In the genomic region with DNA sequence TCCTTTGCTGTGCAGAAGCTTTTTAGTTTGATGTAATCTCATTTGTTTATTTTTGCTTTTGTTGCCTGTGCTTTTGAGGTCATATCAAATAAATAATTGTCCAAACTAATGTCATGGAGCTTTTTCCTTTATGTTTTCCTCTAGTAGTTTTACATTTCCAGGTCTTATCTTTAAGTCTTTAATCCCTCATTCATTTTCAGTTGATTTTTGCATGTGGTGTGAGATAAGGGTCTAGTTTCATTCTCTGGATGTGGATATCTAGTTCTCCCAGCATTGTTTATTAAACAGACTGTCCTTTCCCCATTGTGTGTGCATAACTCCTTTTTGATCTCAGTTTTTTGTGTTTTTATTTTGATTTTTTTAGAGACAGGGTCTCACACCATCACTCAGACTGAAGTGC, we compare ENCODE assay signal across 1 cellular context.
TF ChIP-seq lines count a peak whose summit lies in the region.

No MANE protein-coding gene starts in this region.

TF ChIP-seq in K562, 482 proteins besides CTCF, POLR2A, EP300 and RAD21 (continued from another document and continues in another):
- TF ChIP-seq, protein P1, sequence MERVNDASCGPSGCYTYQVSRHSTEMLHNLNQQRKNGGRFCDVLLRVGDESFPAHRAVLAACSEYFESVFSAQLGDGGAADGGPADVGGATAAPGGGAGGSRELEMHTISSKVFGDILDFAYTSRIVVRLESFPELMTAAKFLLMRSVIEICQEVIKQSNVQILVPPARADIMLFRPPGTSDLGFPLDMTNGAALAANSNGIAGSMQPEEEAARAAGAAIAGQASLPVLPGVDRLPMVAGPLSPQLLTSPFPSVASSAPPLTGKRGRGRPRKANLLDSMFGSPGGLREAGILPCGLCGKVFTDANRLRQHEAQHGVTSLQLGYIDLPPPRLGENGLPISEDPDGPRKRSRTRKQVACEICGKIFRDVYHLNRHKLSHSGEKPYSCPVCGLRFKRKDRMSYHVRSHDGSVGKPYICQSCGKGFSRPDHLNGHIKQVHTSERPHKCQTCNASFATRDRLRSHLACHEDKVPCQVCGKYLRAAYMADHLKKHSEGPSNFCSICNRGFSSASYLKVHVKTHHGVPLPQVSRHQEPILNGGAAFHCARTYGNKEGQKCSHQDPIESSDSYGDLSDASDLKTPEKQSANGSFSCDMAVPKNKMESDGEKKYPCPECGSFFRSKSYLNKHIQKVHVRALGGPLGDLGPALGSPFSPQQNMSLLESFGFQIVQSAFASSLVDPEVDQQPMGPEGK (CRISPR knock-in tag; IDR thresholded peaks at IDR 0.05; ENCODE audit: borderline replicate concordance) = no peak
- TF ChIP-seq FOS (IDR thresholded peaks at IDR 0.05; ENCODE audit: extremely low read depth, insufficient read length) (no peak), RUNX1 (IDR thresholded peaks at IDR 0.05; ENCODE audit: low read depth) (no peak), KDM1A (IDR thresholded peaks at IDR 0.05) (no peak), MTA2 (IDR thresholded peaks at IDR 0.05; ENCODE audit: low read depth) (peak; percentile 47; the same call in 1 of the 2 replicates), HMG20B (CRISPR knock-in tag; IDR thresholded peaks at IDR 0.05) (no peak), CBFA2T3 (IDR thresholded peaks at IDR 0.05) (peak; percentile 68), MTF1 (CRISPR knock-in tag; IDR thresholded peaks at IDR 0.05; ENCODE audit: borderline replicate concordance) (no peak), SMARCE1 (IDR thresholded peaks at IDR 0.05) (peak; percentile 52; the same call in 1 of the 2 replicates), CCAR2 (IDR thresholded peaks at IDR 0.05; ENCODE audit: low read depth, low read length) (no peak), GTF2F1 (IDR thresholded peaks at IDR 0.05; ENCODE audit: low read depth, low read length) (no peak), ARHGAP35 (IDR thresholded peaks at IDR 0.05; ENCODE audit: partially characterized antibody) (no peak), RCOR1 (IDR thresholded peaks at IDR 0.05; ENCODE audit: borderline replicate concordance in 1 of 2, low read depth in 2 of 2, low read length in 2 of 2) (no peak), NELFE (IDR thresholded peaks at IDR 0.05; ENCODE audit: insufficient read depth, insufficient read length) (no peak), TCF3 (CRISPR knock-in tag; IDR thresholded peaks at IDR 0.05) (peak; percentile 34), ZBTB1 (CRISPR knock-in tag; IDR thresholded peaks at IDR 0.05; ENCODE audit: borderline replicate concordance, low read depth) (no peak), NCOR1 (IDR thresholded peaks at IDR 0.05) (peak; percentile 34; the same call in 1 of the 2 replicates), FOXP1 (CRISPR knock-in tag; IDR thresholded peaks at IDR 0.05) (no peak), GTF2A2 (tag; IDR thresholded peaks at IDR 0.05) (no peak), CAMTA2 (CRISPR knock-in tag; conservative IDR thresholded peaks at IDR 0.05) (no peak), SMARCA4 (IDR thresholded peaks at IDR 0.05) (peak; percentile 67), SNIP1 (IDR thresholded peaks at IDR 0.05; ENCODE audit: low read depth) (no peak), ILF3 (IDR thresholded peaks at IDR 0.05; ENCODE audit: borderline replicate concordance) (no peak), ZNF77 (CRISPR knock-in tag; IDR thresholded peaks at IDR 0.05) (no peak), GATAD2B (IDR thresholded peaks at IDR 0.05; ENCODE audit: borderline replicate concordance) (no peak), SPI1 (IDR thresholded peaks at IDR 0.05; ENCODE audit: borderline replicate concordance, low read depth, low read length) (no peak), NCOA6 (IDR thresholded peaks at IDR 0.05) (no peak)
- TF ChIP-seq, protein P2, sequence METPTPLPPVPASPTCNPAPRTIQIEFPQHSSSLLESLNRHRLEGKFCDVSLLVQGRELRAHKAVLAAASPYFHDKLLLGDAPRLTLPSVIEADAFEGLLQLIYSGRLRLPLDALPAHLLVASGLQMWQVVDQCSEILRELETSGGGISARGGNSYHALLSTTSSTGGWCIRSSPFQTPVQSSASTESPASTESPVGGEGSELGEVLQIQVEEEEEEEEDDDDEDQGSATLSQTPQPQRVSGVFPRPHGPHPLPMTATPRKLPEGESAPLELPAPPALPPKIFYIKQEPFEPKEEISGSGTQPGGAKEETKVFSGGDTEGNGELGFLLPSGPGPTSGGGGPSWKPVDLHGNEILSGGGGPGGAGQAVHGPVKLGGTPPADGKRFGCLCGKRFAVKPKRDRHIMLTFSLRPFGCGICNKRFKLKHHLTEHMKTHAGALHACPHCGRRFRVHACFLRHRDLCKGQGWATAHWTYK (CRISPR knock-in tag; IDR thresholded peaks at IDR 0.05) = no peak
- TF ChIP-seq, protein P3, sequence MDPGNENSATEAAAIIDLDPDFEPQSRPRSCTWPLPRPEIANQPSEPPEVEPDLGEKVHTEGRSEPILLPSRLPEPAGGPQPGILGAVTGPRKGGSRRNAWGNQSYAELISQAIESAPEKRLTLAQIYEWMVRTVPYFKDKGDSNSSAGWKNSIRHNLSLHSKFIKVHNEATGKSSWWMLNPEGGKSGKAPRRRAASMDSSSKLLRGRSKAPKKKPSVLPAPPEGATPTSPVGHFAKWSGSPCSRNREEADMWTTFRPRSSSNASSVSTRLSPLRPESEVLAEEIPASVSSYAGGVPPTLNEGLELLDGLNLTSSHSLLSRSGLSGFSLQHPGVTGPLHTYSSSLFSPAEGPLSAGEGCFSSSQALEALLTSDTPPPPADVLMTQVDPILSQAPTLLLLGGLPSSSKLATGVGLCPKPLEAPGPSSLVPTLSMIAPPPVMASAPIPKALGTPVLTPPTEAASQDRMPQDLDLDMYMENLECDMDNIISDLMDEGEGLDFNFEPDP (CRISPR knock-in tag; IDR thresholded peaks at IDR 0.05) = no peak
- TF ChIP-seq, protein P4, sequence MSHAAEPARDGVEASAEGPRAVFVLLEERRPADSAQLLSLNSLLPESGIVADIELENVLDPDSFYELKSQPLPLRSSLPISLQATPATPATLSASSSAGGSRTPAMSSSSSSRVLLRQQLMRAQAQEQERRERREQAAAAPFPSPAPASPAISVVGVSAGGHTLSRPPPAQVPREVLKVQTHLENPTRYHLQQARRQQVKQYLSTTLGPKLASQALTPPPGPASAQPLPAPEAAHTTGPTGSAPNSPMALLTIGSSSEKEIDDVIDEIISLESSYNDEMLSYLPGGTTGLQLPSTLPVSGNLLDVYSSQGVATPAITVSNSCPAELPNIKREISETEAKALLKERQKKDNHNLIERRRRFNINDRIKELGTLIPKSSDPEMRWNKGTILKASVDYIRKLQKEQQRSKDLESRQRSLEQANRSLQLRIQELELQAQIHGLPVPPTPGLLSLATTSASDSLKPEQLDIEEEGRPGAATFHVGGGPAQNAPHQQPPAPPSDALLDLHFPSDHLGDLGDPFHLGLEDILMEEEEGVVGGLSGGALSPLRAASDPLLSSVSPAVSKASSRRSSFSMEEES (CRISPR knock-in tag; IDR thresholded peaks at IDR 0.05) = no peak
- TF ChIP-seq, protein P5, sequence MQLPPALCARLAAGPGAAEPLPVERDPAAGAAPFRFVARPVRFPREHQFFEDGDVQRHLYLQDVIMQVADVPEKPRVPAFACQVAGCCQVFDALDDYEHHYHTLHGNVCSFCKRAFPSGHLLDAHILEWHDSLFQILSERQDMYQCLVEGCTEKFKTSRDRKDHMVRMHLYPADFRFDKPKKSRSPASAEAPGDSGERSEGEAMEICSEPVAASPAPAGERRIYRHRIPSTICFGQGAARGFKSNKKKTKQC (CRISPR knock-in tag; IDR thresholded peaks at IDR 0.05) = no peak
- TF ChIP-seq, protein P6, sequence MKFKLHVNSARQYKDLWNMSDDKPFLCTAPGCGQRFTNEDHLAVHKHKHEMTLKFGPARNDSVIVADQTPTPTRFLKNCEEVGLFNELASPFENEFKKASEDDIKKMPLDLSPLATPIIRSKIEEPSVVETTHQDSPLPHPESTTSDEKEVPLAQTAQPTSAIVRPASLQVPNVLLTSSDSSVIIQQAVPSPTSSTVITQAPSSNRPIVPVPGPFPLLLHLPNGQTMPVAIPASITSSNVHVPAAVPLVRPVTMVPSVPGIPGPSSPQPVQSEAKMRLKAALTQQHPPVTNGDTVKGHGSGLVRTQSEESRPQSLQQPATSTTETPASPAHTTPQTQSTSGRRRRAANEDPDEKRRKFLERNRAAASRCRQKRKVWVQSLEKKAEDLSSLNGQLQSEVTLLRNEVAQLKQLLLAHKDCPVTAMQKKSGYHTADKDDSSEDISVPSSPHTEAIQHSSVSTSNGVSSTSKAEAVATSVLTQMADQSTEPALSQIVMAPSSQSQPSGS (CRISPR knock-in tag; IDR thresholded peaks at IDR 0.05) = no peak
- TF ChIP-seq, protein P7, sequence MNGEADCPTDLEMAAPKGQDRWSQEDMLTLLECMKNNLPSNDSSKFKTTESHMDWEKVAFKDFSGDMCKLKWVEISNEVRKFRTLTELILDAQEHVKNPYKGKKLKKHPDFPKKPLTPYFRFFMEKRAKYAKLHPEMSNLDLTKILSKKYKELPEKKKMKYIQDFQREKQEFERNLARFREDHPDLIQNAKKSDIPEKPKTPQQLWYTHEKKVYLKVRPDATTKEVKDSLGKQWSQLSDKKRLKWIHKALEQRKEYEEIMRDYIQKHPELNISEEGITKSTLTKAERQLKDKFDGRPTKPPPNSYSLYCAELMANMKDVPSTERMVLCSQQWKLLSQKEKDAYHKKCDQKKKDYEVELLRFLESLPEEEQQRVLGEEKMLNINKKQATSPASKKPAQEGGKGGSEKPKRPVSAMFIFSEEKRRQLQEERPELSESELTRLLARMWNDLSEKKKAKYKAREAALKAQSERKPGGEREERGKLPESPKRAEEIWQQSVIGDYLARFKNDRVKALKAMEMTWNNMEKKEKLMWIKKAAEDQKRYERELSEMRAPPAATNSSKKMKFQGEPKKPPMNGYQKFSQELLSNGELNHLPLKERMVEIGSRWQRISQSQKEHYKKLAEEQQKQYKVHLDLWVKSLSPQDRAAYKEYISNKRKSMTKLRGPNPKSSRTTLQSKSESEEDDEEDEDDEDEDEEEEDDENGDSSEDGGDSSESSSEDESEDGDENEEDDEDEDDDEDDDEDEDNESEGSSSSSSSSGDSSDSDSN (IDR thresholded peaks at IDR 0.05; ENCODE audit: borderline replicate concordance in 1 of 2, low read depth in 2 of 2, low read length in 2 of 2) = no peak
- TF ChIP-seq, protein P8, sequence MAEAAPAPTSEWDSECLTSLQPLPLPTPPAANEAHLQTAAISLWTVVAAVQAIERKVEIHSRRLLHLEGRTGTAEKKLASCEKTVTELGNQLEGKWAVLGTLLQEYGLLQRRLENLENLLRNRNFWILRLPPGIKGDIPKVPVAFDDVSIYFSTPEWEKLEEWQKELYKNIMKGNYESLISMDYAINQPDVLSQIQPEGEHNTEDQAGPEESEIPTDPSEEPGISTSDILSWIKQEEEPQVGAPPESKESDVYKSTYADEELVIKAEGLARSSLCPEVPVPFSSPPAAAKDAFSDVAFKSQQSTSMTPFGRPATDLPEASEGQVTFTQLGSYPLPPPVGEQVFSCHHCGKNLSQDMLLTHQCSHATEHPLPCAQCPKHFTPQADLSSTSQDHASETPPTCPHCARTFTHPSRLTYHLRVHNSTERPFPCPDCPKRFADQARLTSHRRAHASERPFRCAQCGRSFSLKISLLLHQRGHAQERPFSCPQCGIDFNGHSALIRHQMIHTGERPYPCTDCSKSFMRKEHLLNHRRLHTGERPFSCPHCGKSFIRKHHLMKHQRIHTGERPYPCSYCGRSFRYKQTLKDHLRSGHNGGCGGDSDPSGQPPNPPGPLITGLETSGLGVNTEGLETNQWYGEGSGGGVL (CRISPR knock-in tag; IDR thresholded peaks at IDR 0.05) = no peak
- TF ChIP-seq, protein P9, sequence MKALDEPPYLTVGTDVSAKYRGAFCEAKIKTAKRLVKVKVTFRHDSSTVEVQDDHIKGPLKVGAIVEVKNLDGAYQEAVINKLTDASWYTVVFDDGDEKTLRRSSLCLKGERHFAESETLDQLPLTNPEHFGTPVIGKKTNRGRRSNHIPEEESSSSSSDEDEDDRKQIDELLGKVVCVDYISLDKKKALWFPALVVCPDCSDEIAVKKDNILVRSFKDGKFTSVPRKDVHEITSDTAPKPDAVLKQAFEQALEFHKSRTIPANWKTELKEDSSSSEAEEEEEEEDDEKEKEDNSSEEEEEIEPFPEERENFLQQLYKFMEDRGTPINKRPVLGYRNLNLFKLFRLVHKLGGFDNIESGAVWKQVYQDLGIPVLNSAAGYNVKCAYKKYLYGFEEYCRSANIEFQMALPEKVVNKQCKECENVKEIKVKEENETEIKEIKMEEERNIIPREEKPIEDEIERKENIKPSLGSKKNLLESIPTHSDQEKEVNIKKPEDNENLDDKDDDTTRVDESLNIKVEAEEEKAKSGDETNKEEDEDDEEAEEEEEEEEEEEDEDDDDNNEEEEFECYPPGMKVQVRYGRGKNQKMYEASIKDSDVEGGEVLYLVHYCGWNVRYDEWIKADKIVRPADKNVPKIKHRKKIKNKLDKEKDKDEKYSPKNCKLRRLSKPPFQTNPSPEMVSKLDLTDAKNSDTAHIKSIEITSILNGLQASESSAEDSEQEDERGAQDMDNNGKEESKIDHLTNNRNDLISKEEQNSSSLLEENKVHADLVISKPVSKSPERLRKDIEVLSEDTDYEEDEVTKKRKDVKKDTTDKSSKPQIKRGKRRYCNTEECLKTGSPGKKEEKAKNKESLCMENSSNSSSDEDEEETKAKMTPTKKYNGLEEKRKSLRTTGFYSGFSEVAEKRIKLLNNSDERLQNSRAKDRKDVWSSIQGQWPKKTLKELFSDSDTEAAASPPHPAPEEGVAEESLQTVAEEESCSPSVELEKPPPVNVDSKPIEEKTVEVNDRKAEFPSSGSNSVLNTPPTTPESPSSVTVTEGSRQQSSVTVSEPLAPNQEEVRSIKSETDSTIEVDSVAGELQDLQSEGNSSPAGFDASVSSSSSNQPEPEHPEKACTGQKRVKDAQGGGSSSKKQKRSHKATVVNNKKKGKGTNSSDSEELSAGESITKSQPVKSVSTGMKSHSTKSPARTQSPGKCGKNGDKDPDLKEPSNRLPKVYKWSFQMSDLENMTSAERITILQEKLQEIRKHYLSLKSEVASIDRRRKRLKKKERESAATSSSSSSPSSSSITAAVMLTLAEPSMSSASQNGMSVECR (CRISPR knock-in tag; IDR thresholded peaks at IDR 0.05) = no peak
- TF ChIP-seq, protein P10, sequence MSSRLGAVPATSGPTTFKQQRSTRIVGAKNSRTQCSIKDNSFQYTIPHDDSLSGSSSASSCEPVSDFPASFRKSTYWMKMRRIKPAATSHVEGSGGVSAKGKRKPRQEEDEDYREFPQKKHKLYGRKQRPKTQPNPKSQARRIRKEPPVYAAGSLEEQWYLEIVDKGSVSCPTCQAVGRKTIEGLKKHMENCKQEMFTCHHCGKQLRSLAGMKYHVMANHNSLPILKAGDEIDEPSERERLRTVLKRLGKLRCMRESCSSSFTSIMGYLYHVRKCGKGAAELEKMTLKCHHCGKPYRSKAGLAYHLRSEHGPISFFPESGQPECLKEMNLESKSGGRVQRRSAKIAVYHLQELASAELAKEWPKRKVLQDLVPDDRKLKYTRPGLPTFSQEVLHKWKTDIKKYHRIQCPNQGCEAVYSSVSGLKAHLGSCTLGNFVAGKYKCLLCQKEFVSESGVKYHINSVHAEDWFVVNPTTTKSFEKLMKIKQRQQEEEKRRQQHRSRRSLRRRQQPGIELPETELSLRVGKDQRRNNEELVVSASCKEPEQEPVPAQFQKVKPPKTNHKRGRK (tag; IDR thresholded peaks at IDR 0.05) = no peak
- TF ChIP-seq, protein P11, sequence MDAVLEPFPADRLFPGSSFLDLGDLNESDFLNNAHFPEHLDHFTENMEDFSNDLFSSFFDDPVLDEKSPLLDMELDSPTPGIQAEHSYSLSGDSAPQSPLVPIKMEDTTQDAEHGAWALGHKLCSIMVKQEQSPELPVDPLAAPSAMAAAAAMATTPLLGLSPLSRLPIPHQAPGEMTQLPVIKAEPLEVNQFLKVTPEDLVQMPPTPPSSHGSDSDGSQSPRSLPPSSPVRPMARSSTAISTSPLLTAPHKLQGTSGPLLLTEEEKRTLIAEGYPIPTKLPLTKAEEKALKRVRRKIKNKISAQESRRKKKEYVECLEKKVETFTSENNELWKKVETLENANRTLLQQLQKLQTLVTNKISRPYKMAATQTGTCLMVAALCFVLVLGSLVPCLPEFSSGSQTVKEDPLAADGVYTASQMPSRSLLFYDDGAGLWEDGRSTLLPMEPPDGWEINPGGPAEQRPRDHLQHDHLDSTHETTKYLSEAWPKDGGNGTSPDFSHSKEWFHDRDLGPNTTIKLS (IDR thresholded peaks at IDR 0.05; ENCODE audit: borderline replicate concordance, low read depth) = no peak
